Comparison of ENCODE assay signal across 8 cellular contexts in genomic region chr1:235831148-235831547, GRCh38. TPM values are rescaled to one million over a fixed set of nuclear protein-coding genes. Genes with fewer than 3 reads are reported as not detected.
DNase-seq lines count a peak whose midpoint lies in the region; ATAC-seq and TF ChIP-seq lines count a peak whose summit lies in the region.

No MANE protein-coding gene starts in this region.

- no peak overlapping the region for H3K4me3 ChIP-seq in AG10803 (ENCODE audit: low read length)

- DNase-seq in AG10803 (ENCODE audit: low read depth) (peak; percentile 58), putamen (ENCODE audit: low spot score) (no peak), DMS114 treated with DMSO at 0.1 percent for 48 hours (lab: John Stamatoyannopoulos, UW; ENCODE audit: unreplicated experiment) (no peak)
- no peak for DNase-seq in activated T-cell treated with anti-CD3 and anti-CD28 coated beads, Interleukin-2, amount 50 U/mL, for 4 hours
- DNase-seq in natural killer cell treated with Interleukin-12 subunit alpha and Interleukin-12 subunit beta and Interleukin-15 and Interleukin-18, amount 100 ng/mL, for 72 hours (ENCODE audit: low spot score), result peak; percentile 69
- DNase-seq in effector CD4-positive, alpha-beta T cell, result no peak

- no peak overlapping the region for H3K4me3 Mint-ChIP-seq in activated T-cell treated with anti-CD3 and anti-CD28 coated beads, Interleukin-2, amount 50 U/mL, for 4 hours
- peak overlapping the region; percentile 25 for H3K4me3 Mint-ChIP-seq in natural killer cell treated with Interleukin-12 subunit alpha and Interleukin-12 subunit beta and Interleukin-15 and Interleukin-18, amount 100 ng/mL, for 72 hours

- H3K36me3 Mint-ChIP-seq in activated T-cell treated with anti-CD3 and anti-CD28 coated beads, Interleukin-2, amount 50 U/mL, for 4 hours (ENCODE audit: insufficient read depth), result peaks cover 14% of the 10 kb centered on the region
- peaks cover 4% of the 10 kb centered on the region for H3K36me3 Mint-ChIP-seq in natural killer cell treated with Interleukin-12 subunit alpha and Interleukin-12 subunit beta and Interleukin-15 and Interleukin-18, amount 100 ng/mL, for 72 hours

- no peak for TF ChIP-seq CTCF in AG10803 (conservative IDR thresholded peaks at IDR 0.05; ENCODE audit: low read length)

- H3K9me3 Mint-ChIP-seq in activated T-cell treated with anti-CD3 and anti-CD28 coated beads, Interleukin-2, amount 50 U/mL, for 4 hours, result no peaks in the 10 kb centered on the region
- H3K9me3 Mint-ChIP-seq in natural killer cell treated with Interleukin-12 subunit alpha and Interleukin-12 subunit beta and Interleukin-15 and Interleukin-18, amount 100 ng/mL, for 72 hours, result no peaks in the 10 kb centered on the region

- ATAC-seq in GM18873 (IDR thresholded peaks at IDR 0.05; ENCODE audit: low FRiP score, unreplicated experiment), result peak; percentile 78
- peak; percentile 95 for ATAC-seq in HG03108 (IDR thresholded peaks at IDR 0.05; ENCODE audit: unreplicated experiment)
- ATAC-seq in activated T-cell treated with anti-CD3 and anti-CD28 coated beads, Interleukin-2, amount 50 U/mL, for 4 hours, result peak; percentile 66 to 83
- ATAC-seq in natural killer cell treated with Interleukin-12 subunit alpha and Interleukin-12 subunit beta and Interleukin-15 and Interleukin-18, amount 100 ng/mL, for 72 hours, result peak; percentile 97 to 99

- H3K27ac Mint-ChIP-seq in natural killer cell treated with Interleukin-12 subunit alpha and Interleukin-12 subunit beta and Interleukin-15 and Interleukin-18, amount 100 ng/mL, for 72 hours, result peak overlapping the region in 1 of 2 donors; percentile 11

- H3K27me3 Mint-ChIP-seq in activated T-cell treated with anti-CD3 and anti-CD28 coated beads, Interleukin-2, amount 50 U/mL, for 4 hours (ENCODE audit: low read depth), result no peaks in the 10 kb centered on the region
- H3K27me3 Mint-ChIP-seq in natural killer cell treated with Interleukin-12 subunit alpha and Interleukin-12 subunit beta and Interleukin-15 and Interleukin-18, amount 100 ng/mL, for 72 hours, result no peaks in the 10 kb centered on the region

- H3K4me1 Mint-ChIP-seq in activated T-cell treated with anti-CD3 and anti-CD28 coated beads, Interleukin-2, amount 50 U/mL, for 4 hours (ENCODE audit: low read depth), result peaks cover 6% of the 10 kb centered on the region
- H3K4me1 Mint-ChIP-seq in natural killer cell treated with Interleukin-12 subunit alpha and Interleukin-12 subunit beta and Interleukin-15 and Interleukin-18, amount 100 ng/mL, for 72 hours (ENCODE audit: low read depth in 2 of 2), result peaks cover 5 to 9% of the 10 kb centered on the region in 2 donors

RNA-seq across cellular contexts. Expression of gene LYST, which starts 35.6 kb away (rescaled TPM):
- 10 to 100 TPM; 30.3 to 35.2 (median 33.7) TPM for total RNA-seq in activated T-cell treated with anti-CD3 and anti-CD28 coated beads, Interleukin-2, amount 50 U/mL, for 4 hours
- total RNA-seq in natural killer cell treated with Interleukin-12 subunit alpha and Interleukin-12 subunit beta and Interleukin-15 and Interleukin-18, amount 100 ng/mL, for 72 hours, result 10 to 100 TPM; 68.8 to 91.2 TPM

Comparison
In these comparisons a context has a peak if more than half of its experiments do, and no peak if none do; other contexts are left out.
1. DNase-seq: peak in AG10803 (single experiment) and natural killer cell treated with Interleukin-12 subunit alpha and Interleukin-12 subunit beta and Interleukin-15 and Interleukin-18, amount 100 ng/mL, for 72 hours (single experiment); none in activated T-cell treated with anti-CD3 and anti-CD28 coated beads, Interleukin-2, amount 50 U/mL, for 4 hours (single experiment), putamen (single experiment), effector CD4-positive, alpha-beta T cell (single experiment) and DMS114 treated with DMSO at 0.1 percent for 48 hours (single experiment).
2. Peak in every context shown above with its lines, with median percentiles within 50 percentile points of each other: ATAC-seq.